ENCODE assay signal across 24 cellular contexts in the genomic region with DNA sequence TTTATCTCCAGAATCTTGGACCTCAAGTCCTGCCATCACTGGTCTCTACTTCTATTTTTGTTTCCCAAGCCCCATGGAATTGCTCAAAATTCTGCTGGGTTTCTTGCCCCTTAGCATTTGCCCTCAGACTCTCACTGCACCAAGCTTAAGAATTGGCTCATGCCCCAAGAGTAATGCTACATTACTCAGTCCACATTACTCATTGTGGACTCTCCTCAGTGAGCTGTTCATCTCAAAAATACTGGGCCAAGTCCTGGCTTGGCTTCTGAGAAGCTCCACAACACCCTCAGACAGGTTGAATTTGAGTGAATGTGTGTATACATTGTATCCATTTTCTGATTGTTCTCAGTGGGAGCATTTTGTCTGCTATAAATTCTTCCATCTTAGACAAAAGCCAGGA.
DNase-seq lines count a peak whose midpoint lies in the region; ATAC-seq and TF ChIP-seq lines count a peak whose summit lies in the region.
"Had no signal": no experiment of that assay in that cellular context is flagged by ENCODE, and none has a peak within 500 bp of the region (broad histone marks: within the 10 kb centered on the region; RNA-seq: fewer than 3 reads in every experiment).

No MANE protein-coding gene starts in this region.

- H3K23ac ChIP-seq in H9 (ENCODE audit: insufficient read length, low read depth, low read length), result no peak overlapping the region

- no peaks in the 10 kb centered on the region for H3K79me2 ChIP-seq in H9 (ENCODE audit: insufficient read depth, low read length)

- no peaks in the 10 kb centered on the region for H3K36me3 Mint-ChIP-seq in activated CD4-positive, alpha-beta T cell treated with anti-CD3 and anti-CD28 coated beads for 36 hours (ENCODE audit: low read depth)
- no peaks in the 10 kb centered on the region for H3K36me3 Mint-ChIP-seq in activated CD4-positive, alpha-beta T cell treated with anti-CD3 and anti-CD28 coated beads, Interleukin-2, amount 10 ng/mL, durations not matched to agents 24 days and 14 days (ENCODE audit: low read depth)
- H3K36me3 Mint-ChIP-seq in stimulated activated effector memory CD8-positive, alpha-beta T cell treated with anti-CD3 and anti-CD28 coated beads, Interleukin-12 subunit alpha, Interleukin-12 subunit beta, amount 100 ng/mL, for 72 hours, result no peaks in the 10 kb centered on the region
- no peaks in the 10 kb centered on the region for H3K36me3 Mint-ChIP-seq in H9 (ENCODE audit: insufficient read depth in 1 of 3, low read depth in 3 of 3)
- H3K36me3 Mint-ChIP-seq in activated naive CD8-positive, alpha-beta T cell treated with anti-CD3 and anti-CD28 coated beads, Interleukin-2, amount 50 U/mL, for 24 hours (ENCODE audit: low read depth), result no peaks in the 10 kb centered on the region

- no peak overlapping the region for H3K27ac Mint-ChIP-seq in activated CD4-positive, alpha-beta T cell treated with anti-CD3 and anti-CD28 coated beads for 36 hours
- H3K27ac Mint-ChIP-seq in activated CD4-positive, alpha-beta T cell treated with anti-CD3 and anti-CD28 coated beads, Interleukin-2, amount 10 ng/mL, durations not matched to agents 24 days and 14 days, result no peak overlapping the region
- no peak overlapping the region for H3K27ac Mint-ChIP-seq in stimulated activated effector memory CD8-positive, alpha-beta T cell treated with anti-CD3 and anti-CD28 coated beads, Interleukin-12 subunit alpha, Interleukin-12 subunit beta, amount 100 ng/mL, for 72 hours
- H3K27ac Mint-ChIP-seq in H9, result 0 out of 7 replicates have a peak overlapping the region, but pooled peaks of 1 of the 3 experiments have one; percentile 5
- H3K27ac Mint-ChIP-seq in activated naive CD8-positive, alpha-beta T cell treated with anti-CD3 and anti-CD28 coated beads, Interleukin-2, amount 50 U/mL, for 24 hours, result no peak overlapping the region
- H3K27ac Mint-ChIP-seq: nephron progenitor cell had no signal

- H3K4me1 Mint-ChIP-seq in activated CD4-positive, alpha-beta T cell treated with anti-CD3 and anti-CD28 coated beads for 36 hours, result no peaks in the 10 kb centered on the region
- no peaks in the 10 kb centered on the region for H3K4me1 Mint-ChIP-seq in activated CD4-positive, alpha-beta T cell treated with anti-CD3 and anti-CD28 coated beads, Interleukin-2, amount 10 ng/mL, durations not matched to agents 24 days and 14 days
- H3K4me1 Mint-ChIP-seq in stimulated activated effector memory CD8-positive, alpha-beta T cell treated with anti-CD3 and anti-CD28 coated beads, Interleukin-12 subunit alpha, Interleukin-12 subunit beta, amount 100 ng/mL, for 72 hours, result no peaks in the 10 kb centered on the region
- H3K4me1 Mint-ChIP-seq in H9, result peaks cover 6 to 7% of the 10 kb centered on the region in 2 experiments
- no peaks in the 10 kb centered on the region for H3K4me1 Mint-ChIP-seq in activated naive CD8-positive, alpha-beta T cell treated with anti-CD3 and anti-CD28 coated beads, Interleukin-2, amount 50 U/mL, for 24 hours
- H3K4me1 Mint-ChIP-seq: nephron progenitor cell had no signal

- no peaks in the 10 kb centered on the region for H3K27me3 ChIP-seq in H9 (ENCODE audit: insufficient read depth, low read length)
- H3K27me3 ChIP-seq: BLaER1 treated with 17β-estradiol and CSF1 and Interleukin-3, amounts not matched to agents 10 nM and 100 nM; stomach; upper lobe of right lung had no signal

- no peaks in the 10 kb centered on the region for H3K4me1 ChIP-seq in H9 (ENCODE audit: insufficient read depth, low read length)
- H3K4me1 ChIP-seq: BLaER1 treated with 17β-estradiol and CSF1 and Interleukin-3, amounts not matched to agents 10 nM and 100 nM; upper lobe of right lung had no signal

- CTCF ChIA-PET in activated CD4-positive, alpha-beta T cell treated with anti-CD3 and anti-CD28 coated beads for 36 hours (lab: Charles Lee), result interaction anchor here (1.7 kb wide), 1 partner anchor 11 kb away, joined by 5 read pairs; no protein-coding TSS in a partner anchor

- no peak overlapping the region for H3K4me3 Mint-ChIP-seq in activated CD4-positive, alpha-beta T cell treated with anti-CD3 and anti-CD28 coated beads for 36 hours
- no peak overlapping the region for H3K4me3 Mint-ChIP-seq in activated CD4-positive, alpha-beta T cell treated with anti-CD3 and anti-CD28 coated beads, Interleukin-2, amount 10 ng/mL, durations not matched to agents 24 days and 14 days
- H3K4me3 Mint-ChIP-seq in stimulated activated effector memory CD8-positive, alpha-beta T cell treated with anti-CD3 and anti-CD28 coated beads, Interleukin-12 subunit alpha, Interleukin-12 subunit beta, amount 100 ng/mL, for 72 hours, result no peak overlapping the region
- no peak overlapping the region for H3K4me3 Mint-ChIP-seq in H9
- no peak overlapping the region for H3K4me3 Mint-ChIP-seq in activated naive CD8-positive, alpha-beta T cell treated with anti-CD3 and anti-CD28 coated beads, Interleukin-2, amount 50 U/mL, for 24 hours
- H3K4me3 Mint-ChIP-seq: nephron progenitor cell had no signal

- no peak overlapping the region for H4K5ac ChIP-seq in H9 (ENCODE audit: insufficient read length, low read depth, low read length)

- no peak overlapping the region for H2BK20ac ChIP-seq in H9 (ENCODE audit: low read depth, low read length, poor library complexity, severe bottlenecking)

- no peak overlapping the region for H2BK12ac ChIP-seq in H9 (ENCODE audit: insufficient read length, low read depth, low read length)

- H2BK5ac ChIP-seq in H9 (ENCODE audit: insufficient read length, low read length), result no peak overlapping the region

- no peak overlapping the region for H2BK120ac ChIP-seq in H9 (ENCODE audit: low read depth, low read length, poor library complexity, severe bottlenecking)

- H3T11ph ChIP-seq in H9 (ENCODE audit: low read length), result no peak overlapping the region

- no peak overlapping the region for H3K14ac ChIP-seq in H9 (ENCODE audit: insufficient read depth, low read length)

- H3K79me1 ChIP-seq in H9 (ENCODE audit: insufficient read depth, low read depth, low read length, poor library complexity, severe bottlenecking), result no peaks in the 10 kb centered on the region

- no peak overlapping the region for H4K8ac ChIP-seq in H9 (replicated peaks; ENCODE audit: insufficient read length, low read depth, low read length)

- H3K27ac ChIP-seq in H9 (ENCODE audit: insufficient read length, low read depth, low read length), result no peak overlapping the region
- H3K27ac ChIP-seq: 22Rv1; BLaER1 treated with 17β-estradiol and CSF1 and Interleukin-3, amounts not matched to agents 10 nM and 100 nM; stomach; upper lobe of right lung had no signal

- intact Hi-C loops in activated CD4-positive, alpha-beta T cell treated with anti-CD3 and anti-CD28 coated beads for 36 hours (cut with DNase I, micrococcal nuclease), result no loop called here
- intact Hi-C loops in activated CD4-positive, alpha-beta T cell treated with anti-CD3 and anti-CD28 coated beads, Interleukin-2, amount 10 ng/mL, durations not matched to agents 24 days and 14 days (cut with micrococcal nuclease), result no loop called here

- no peak overlapping the region for H2BK15ac ChIP-seq in H9 (ENCODE audit: low read depth, low read length)

- POLR2A ChIA-PET in activated CD4-positive, alpha-beta T cell treated with anti-CD3 and anti-CD28 coated beads for 36 hours (lab: Charles Lee), result no interaction called here

- H3K4me2 ChIP-seq in H9 (ENCODE audit: insufficient read depth, insufficient read length, low read length), result no peak overlapping the region
- H3K4me2 ChIP-seq: BLaER1 treated with 17β-estradiol and CSF1 and Interleukin-3, amounts not matched to agents 10 nM and 100 nM; smooth muscle cell had no signal

- no peak overlapping the region for H4K91ac ChIP-seq in H9 (ENCODE audit: insufficient read length, low read depth, low read length)

- no peak overlapping the region for H3K18ac ChIP-seq in H9 (ENCODE audit: insufficient read length, low read depth, low read length)

- no peak overlapping the region for H2AFZ ChIP-seq in H9 (ENCODE audit: low read length)

- no peak overlapping the region for H3K4ac ChIP-seq in H9 (ENCODE audit: low read depth, low read length)

- no peaks in the 10 kb centered on the region for H3K27me3 Mint-ChIP-seq in activated CD4-positive, alpha-beta T cell treated with anti-CD3 and anti-CD28 coated beads for 36 hours
- H3K27me3 Mint-ChIP-seq in activated CD4-positive, alpha-beta T cell treated with anti-CD3 and anti-CD28 coated beads, Interleukin-2, amount 10 ng/mL, durations not matched to agents 24 days and 14 days, result no peaks in the 10 kb centered on the region
- no peaks in the 10 kb centered on the region for H3K27me3 Mint-ChIP-seq in H9 (ENCODE audit: low read depth)
- H3K27me3 Mint-ChIP-seq in activated naive CD8-positive, alpha-beta T cell treated with anti-CD3 and anti-CD28 coated beads, Interleukin-2, amount 50 U/mL, for 24 hours, result no peaks in the 10 kb centered on the region

- no peaks in the 10 kb centered on the region for H3K9me3 Mint-ChIP-seq in activated CD4-positive, alpha-beta T cell treated with anti-CD3 and anti-CD28 coated beads for 36 hours (ENCODE audit: low read depth)
- no peaks in the 10 kb centered on the region for H3K9me3 Mint-ChIP-seq in activated CD4-positive, alpha-beta T cell treated with anti-CD3 and anti-CD28 coated beads, Interleukin-2, amount 10 ng/mL, durations not matched to agents 24 days and 14 days
- H3K9me3 Mint-ChIP-seq in stimulated activated effector memory CD8-positive, alpha-beta T cell treated with anti-CD3 and anti-CD28 coated beads, Interleukin-12 subunit alpha, Interleukin-12 subunit beta, amount 100 ng/mL, for 72 hours, result no peaks in the 10 kb centered on the region
- no peaks in the 10 kb centered on the region for H3K9me3 Mint-ChIP-seq in H9
- no peaks in the 10 kb centered on the region for H3K9me3 Mint-ChIP-seq in activated naive CD8-positive, alpha-beta T cell treated with anti-CD3 and anti-CD28 coated beads, Interleukin-2, amount 50 U/mL, for 24 hours
- H3K9me3 Mint-ChIP-seq: nephron progenitor cell had no signal

- no peaks in the 10 kb centered on the region for H3K23me2 ChIP-seq in H9 (ENCODE audit: insufficient read length, low read depth, low read length, poor library complexity, severe bottlenecking)

- H3K9me3 ChIP-seq in H9 (ENCODE audit: control insufficient read depth, low read depth, low read length), result no peaks in the 10 kb centered on the region
- H3K9me3 ChIP-seq: BLaER1 treated with 17β-estradiol and CSF1 and Interleukin-3, amounts not matched to agents 10 nM and 100 nM; stomach; upper lobe of right lung had no signal

- no peak overlapping the region for H3K56ac ChIP-seq in H9 (ENCODE audit: insufficient read length, low read depth, low read length)

- no peak for DNase-seq in activated CD4-positive, alpha-beta T cell treated with anti-CD3 and anti-CD28 coated beads for 36 hours
- DNase-seq in activated CD4-positive, alpha-beta T cell treated with anti-CD3 and anti-CD28 coated beads, Interleukin-2, amount 10 ng/mL, durations not matched to agents 24 days and 14 days, result no peak
- peak; percentile 19 for DNase-seq in amniotic stem cell (lab: John Stamatoyannopoulos, UW)
- DNase-seq in fibroblast of peridontal ligament (ENCODE audit: extremely low read depth), result peak; percentile 54
- no peak for DNase-seq in stimulated activated effector memory CD8-positive, alpha-beta T cell treated with anti-CD3 and anti-CD28 coated beads, Interleukin-12 subunit alpha, Interleukin-12 subunit beta, amount 100 ng/mL, for 72 hours (ENCODE audit: low spot score in 2 of 2)
- DNase-seq in AML-193 (lab: John Stamatoyannopoulos, UW), result no peak
- DNase-seq in H9, result no peak
- no peak for DNase-seq in activated naive CD8-positive, alpha-beta T cell treated with anti-CD3 and anti-CD28 coated beads, Interleukin-2, amount 50 U/mL, for 24 hours
- DNase-seq: activated CD4-positive, alpha-beta T cell treated with anti-CD3 and anti-CD28 coated beads for 48 hours; activated CD8-positive, alpha-beta memory T cell treated with anti-CD3 and anti-CD28 coated beads, Interleukin-2, amount 50 U/mL, for 4 hours; activated effector memory CD4-positive, alpha-beta T cell treated with anti-CD3 and anti-CD28 coated beads, Interleukin-2, amount 50 U/mL, for 16 hours; aorta; Calu3; left colon; NCI-H1417; NCI-H2171; nephron progenitor cell; stimulated activated CD4-positive, alpha-beta T cell treated with anti-CD3 and anti-CD28 coated beads, Interleukin-4, amount 100 ng/mL, for 1 hour; stomach; upper lobe of right lung had no signal

- no peaks in the 10 kb centered on the region for H4K20me1 ChIP-seq in H9 (ENCODE audit: control insufficient read depth, insufficient read depth, insufficient read length)
- H4K20me1 ChIP-seq: BLaER1 treated with 17β-estradiol and CSF1 and Interleukin-3, amounts not matched to agents 10 nM and 100 nM had no signal

- no peak for TF ChIP-seq CTCF in H9 (conservative IDR thresholded peaks at IDR 0.05)

- peak; percentile 33 for ATAC-seq in activated CD4-positive, alpha-beta T cell treated with anti-CD3 and anti-CD28 coated beads for 36 hours
- peak; percentile 63 for ATAC-seq in stimulated activated effector memory CD8-positive, alpha-beta T cell treated with anti-CD3 and anti-CD28 coated beads, Interleukin-12 subunit alpha, Interleukin-12 subunit beta, amount 100 ng/mL, for 72 hours
- no peak for ATAC-seq in activated naive CD8-positive, alpha-beta T cell treated with anti-CD3 and anti-CD28 coated beads, Interleukin-2, amount 50 U/mL, for 24 hours
- ATAC-seq: left colon, SK-N-SH treated with all-trans-retinoic acid at 6 μM for 48 hours, upper lobe of right lung had no signal

- H2AK5ac ChIP-seq in H9 (ENCODE audit: insufficient read length, low read length), result no peak overlapping the region

- no peak overlapping the region for H3K9ac ChIP-seq in H9 (ENCODE audit: extremely low read depth, insufficient read length, low read length)
- H3K9ac ChIP-seq: BLaER1 treated with 17β-estradiol and CSF1 and Interleukin-3, amounts not matched to agents 10 nM and 100 nM had no signal

Comparison
In these comparisons a context has a peak if more than half of its experiments do, and no peak if none do; other contexts are left out.
1. DNase-seq: peak in amniotic stem cell (single experiment) and fibroblast of peridontal ligament (single experiment); none in activated CD4-positive, alpha-beta T cell treated with anti-CD3 and anti-CD28 coated beads for 36 hours (single experiment), activated CD4-positive, alpha-beta T cell treated with anti-CD3 and anti-CD28 coated beads, Interleukin-2, amount 10 ng/mL, durations not matched to agents 24 days and 14 days (single experiment), stimulated activated effector memory CD8-positive, alpha-beta T cell treated with anti-CD3 and anti-CD28 coated beads, Interleukin-12 subunit alpha, Interleukin-12 subunit beta, amount 100 ng/mL, for 72 hours (0 of 2), AML-193 (0 of 2), H9 (single experiment) and activated naive CD8-positive, alpha-beta T cell treated with anti-CD3 and anti-CD28 coated beads, Interleukin-2, amount 50 U/mL, for 24 hours (single experiment).